9 cellular contexts compared by ENCODE assay signal in the genomic region with DNA sequence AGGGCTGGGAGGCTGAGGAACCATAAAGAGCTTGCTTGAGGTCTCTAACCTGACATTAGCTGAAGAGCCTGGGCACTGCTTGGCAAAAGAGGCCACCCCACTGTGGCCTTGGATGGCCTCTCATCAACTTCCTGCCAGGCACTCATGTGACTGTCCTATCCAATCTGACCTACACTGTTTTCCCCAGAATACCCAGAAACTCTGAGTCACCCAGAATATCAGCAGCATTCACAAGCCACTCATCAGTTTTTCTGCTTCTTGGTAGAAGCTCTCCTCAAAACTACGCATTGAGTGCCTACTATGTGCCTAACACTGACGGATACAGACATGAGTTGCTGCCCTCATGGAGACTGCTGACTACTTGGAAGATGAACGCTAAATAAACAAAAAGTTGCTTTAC. TPM values are rescaled to one million over a fixed set of nuclear protein-coding genes. Genes with fewer than 3 reads are reported as not detected.
DNase-seq lines count a peak whose midpoint lies in the region; ATAC-seq and TF ChIP-seq lines count a peak whose summit lies in the region.
"Had no signal": no experiment of that assay in that cellular context is flagged by ENCODE, and none has a peak within 500 bp of the region (broad histone marks: within the 10 kb centered on the region; RNA-seq: fewer than 3 reads in every experiment).

No MANE protein-coding gene starts in this region.

- no peak overlapping the region for H3K4me3 Mint-ChIP-seq in endothelial cell (ENCODE audit: unreplicated experiment)

- peaks cover 14% of the 10 kb centered on the region for H3K27me3 Mint-ChIP-seq in endothelial cell (ENCODE audit: unreplicated experiment)

- peaks cover 16% of the 10 kb centered on the region for H3K4me1 Mint-ChIP-seq in endothelial cell (ENCODE audit: unreplicated experiment)

- peaks cover 8% of the 10 kb centered on the region for H3K36me3 Mint-ChIP-seq in endothelial cell (ENCODE audit: low read depth, unreplicated experiment)

- TF ChIP-seq CTCF in foreskin keratinocyte (conservative IDR thresholded peaks at IDR 0.05) (no peak), endothelial cell (IDR thresholded peaks at IDR 0.05; ENCODE audit: unreplicated experiment) (no peak)

- peaks cover 5% of the 10 kb centered on the region for H3K4me1 ChIP-seq in foreskin keratinocyte
- H3K4me1 ChIP-seq: Peyer's patch had no signal

- no peaks in the 10 kb centered on the region for H3K27me3 ChIP-seq in foreskin keratinocyte
- H3K27me3 ChIP-seq: Peyer's patch had no signal

- no peaks in the 10 kb centered on the region for H3K9me3 Mint-ChIP-seq in endothelial cell (ENCODE audit: unreplicated experiment)

- peak; percentile 15 for DNase-seq in HS-27A (ENCODE audit: low read depth)
- DNase-seq in SKM-1 treated with dmso at 0.1 percent for 144 hours (lab: John Stamatoyannopoulos, UW; ENCODE audit: unreplicated experiment): peak; percentile 89
- DNase-seq in foreskin keratinocyte: peak in 1 of 2 donors; percentile 37
- DNase-seq in renal cortical epithelial cell (ENCODE audit: low read depth): peak; percentile 91
- DNase-seq in NCI-H1092 (lab: John Stamatoyannopoulos, UW): no peak
- no peak for DNase-seq in endothelial cell (ENCODE audit: low spot score)

- peak overlapping the region; percentile 8 for H3K27ac ChIP-seq in foreskin keratinocyte
- H3K27ac ChIP-seq: Peyer's patch had no signal

- H3K27ac Mint-ChIP-seq in endothelial cell (ENCODE audit: unreplicated experiment): no peak overlapping the region

- ATAC-seq in foreskin keratinocyte (peak; percentile 46), HG03521 (IDR thresholded peaks at IDR 0.05; ENCODE audit: unreplicated experiment) (no peak), GM21515 (IDR thresholded peaks at IDR 0.05; ENCODE audit: unreplicated experiment) (no peak)

RNA-seq across cellular contexts. Expression of a gene that starts 4.1 kb away (rescaled TPM):
- total RNA-seq in foreskin keratinocyte (44.1 and 47.9 TPM in 2 replicates), renal cortical epithelial cell (120 and 137 TPM in 2 replicates), endothelial cell (ENCODE audit: unreplicated experiment) (88.2 TPM)
- 20.7 and 21.2 TPM in 2 replicates for polyA plus RNA-seq in foreskin keratinocyte

RNA-seq across cellular contexts. Expression of a gene that starts 48.5 kb away (rescaled TPM):
- total RNA-seq in foreskin keratinocyte (not detected in 2 replicates), renal cortical epithelial cell (0.17 and 0.25 TPM in 2 replicates), endothelial cell (ENCODE audit: unreplicated experiment) (not detected)
- polyA plus RNA-seq in foreskin keratinocyte: not detected in 2 replicates

Comparison
In these comparisons a context has a peak if more than half of its experiments do, and no peak if none do; other contexts are left out.
1. DNase-seq: peak in HS-27A (single experiment), SKM-1 treated with dmso at 0.1 percent for 144 hours (single experiment) and renal cortical epithelial cell (single experiment); none in NCI-H1092 (single experiment) and endothelial cell (single experiment).